ENCODE assay signal across 22 cellular contexts in genomic region chr11:116826751-116827431, GRCh38. TPM values are rescaled to one million over a fixed set of nuclear protein-coding genes. Genes with fewer than 3 reads are reported as not detected.
DNase-seq lines count a peak whose midpoint lies in the region; ATAC-seq, FAIRE-seq and TF ChIP-seq lines count a peak whose summit lies in the region.
"Had no signal": no experiment of that assay in that cellular context is flagged by ENCODE, and none has a peak within 500 bp of the region (broad histone marks: within the 10 kb centered on the region; RNA-seq: fewer than 3 reads in every experiment).

No MANE protein-coding gene starts in this region.

- H3K27me3 ChIP-seq in H1 (replicated peaks in 1 of 4; ENCODE audit: control insufficient read depth in 3 of 4, extremely low read depth in 1 of 4, insufficient read depth in 3 of 4, low read length in 3 of 4): no peaks in the 10 kb centered on the region
- peaks cover 0 to 5% (median 1%) of the 10 kb centered on the region in 3 experiments for H3K27me3 ChIP-seq in neuronal stem cell (ENCODE audit: control insufficient read depth in 3 of 3, insufficient read depth in 3 of 3, low read depth in 1 of 3, low read length in 3 of 3)
- H3K27me3 ChIP-seq in mammary epithelial cell (ENCODE audit: insufficient read depth, low read length): no peaks in the 10 kb centered on the region

- H3K14ac ChIP-seq in H1 (ENCODE audit: insufficient read length) (no peak overlapping the region), neuronal stem cell (ENCODE audit: low read length) (peak overlapping the region; percentile 38)

- no peaks in the 10 kb centered on the region for H3K79me1 ChIP-seq in H1 (ENCODE audit: low read depth, low read length)
- H3K79me1 ChIP-seq in neuronal stem cell (ENCODE audit: low read depth, low read length): no peaks in the 10 kb centered on the region

- no peak overlapping the region for H3K4ac ChIP-seq in H1 (replicated peaks; ENCODE audit: insufficient read length, low read depth, low read length)
- no peak overlapping the region for H3K4ac ChIP-seq in neuronal stem cell (ENCODE audit: low read length)

- intact Hi-C loops in mammary epithelial cell (cut with micrococcal nuclease): no loop called here

- in situ Hi-C loops in mammary epithelial cell (cut with MboI; ENCODE audit: low sequenced_read_pairs in 2 of 2): no loop called here

- H3K4me3 ChIP-seq in H1 (ENCODE audit: extremely low read depth in 1 of 4, insufficient read depth in 2 of 4, low read depth in 3 of 4, low read length in 4 of 4) (no peak overlapping the region), neuronal stem cell (ENCODE audit: low read length in 2 of 2) (no peak overlapping the region), mammary epithelial cell (replicated peaks in 1 of 3; ENCODE audit: insufficient read depth in 1 of 3, low read depth in 2 of 3, low read length in 3 of 3) (no peak overlapping the region)
- H3K4me3 ChIP-seq: GM23338 had no signal

- DNase-seq in activated effector memory CD4-positive, alpha-beta T cell treated with anti-CD3 and anti-CD28 coated beads, Interleukin-2, amount 50 U/mL, for 16 hours: peak; percentile 59
- DNase-seq in activated effector memory CD4-positive, alpha-beta T cell treated with Interleukin-2 at 50 U/mL for 16 hours: no peak
- DNase-seq in H1 (ENCODE audit: low read depth in 1 of 2, low spot score in 2 of 2) (no peak), neuronal stem cell (ENCODE audit: low spot score) (no peak), NCI-H82 treated with DMSO at 0.1 percent for 48 hours (lab: John Stamatoyannopoulos, UW; ENCODE audit: unreplicated experiment) (no peak), mammary epithelial cell (no peak), retina (no peak)
- DNase-seq: AML-193, DMS79, NCI-H1417 treated with DMSO at 0.1 percent for 48 hours, NCI-H187 treated with DMSO at 0.1 percent for 48 hours, NCI-H2227 treated with DMSO at 0.1 percent for 48 hours, NCI-H524, NCI-H82, RPMI8226, SHP77 treated with DMSO at 0.1 percent for 48 hours had no signal

- H4K5ac ChIP-seq in H1 (ENCODE audit: insufficient read length, low read depth, low read length): no peak overlapping the region

- no peak for TF ChIP-seq EP300 in H1 (IDR thresholded peaks at IDR 0.05; ENCODE audit: borderline replicate concordance in 1 of 2, low read depth in 2 of 2, low read length in 2 of 2)

- no peak overlapping the region for H2BK5ac ChIP-seq in H1 (ENCODE audit: low read depth, low read length)
- H2BK5ac ChIP-seq in neuronal stem cell (ENCODE audit: low read length): peak overlapping the region; percentile 3

- CTCF ChIA-PET in H1 (lab: Charles Lee; ENCODE audit: partially characterized antibody) (interaction anchor here (0.7 to 2.4 kb wide), 5 partner anchors 10 to 263 kb away, joined by 3 to 15 read pairs (median 4); partner anchors contain the start of genes APOA1 and APOA5), mammary epithelial cell (lab: Charles Lee; ENCODE audit: low non-redundant PET) (interaction anchor here (0.7 kb wide), 1 partner anchor 84 kb away, joined by 3 read pairs; no protein-coding TSS in a partner anchor)

- H3K23ac ChIP-seq in H1 (ENCODE audit: insufficient read length) (no peak overlapping the region), neuronal stem cell (ENCODE audit: low read depth, low read length, poor library complexity) (peak overlapping the region; percentile 68)

- H3K27ac ChIP-seq in H1 (ENCODE audit: low read depth, low read length) (no peak overlapping the region), neuronal stem cell (replicated peaks; ENCODE audit: low read length) (no peak overlapping the region), mammary epithelial cell (ENCODE audit: insufficient read depth, low read depth, low read length) (no peak overlapping the region)
- H3K27ac ChIP-seq: 22Rv1, C4-2B had no signal

- H3K36me3 ChIP-seq in H1 (ENCODE audit: control insufficient read depth in 2 of 4, insufficient read depth in 4 of 4, low read length in 3 of 4): no peaks in the 10 kb centered on the region
- no peaks in the 10 kb centered on the region for H3K36me3 ChIP-seq in neuronal stem cell (replicated peaks in 1 of 2; ENCODE audit: control insufficient read depth in 2 of 2, insufficient read depth in 2 of 2, low read length in 2 of 2)
- H3K36me3 ChIP-seq in mammary epithelial cell (ENCODE audit: insufficient read depth, low read length): no peaks in the 10 kb centered on the region

- POLR2A ChIA-PET in H1 (lab: Charles Lee; ENCODE audit: partially characterized antibody): interaction anchor here (0.6 to 1.0 kb wide), 2 partner anchors 16 to 18 kb away, joined by 3 to 5 read pairs; no protein-coding TSS in a partner anchor

- H3K4me2 ChIP-seq in H1 (ENCODE audit: insufficient read depth in 1 of 2, low read depth in 2 of 2, low read length in 2 of 2): no peak overlapping the region
- H3K4me2 ChIP-seq in neuronal stem cell (ENCODE audit: insufficient read depth, low read length, poor library complexity, severe bottlenecking): no peak overlapping the region
- no peak overlapping the region for H3K4me2 ChIP-seq in mammary epithelial cell (ENCODE audit: insufficient read depth, low read depth, low read length)
- H3K4me2 ChIP-seq: GM23338 had no signal

- H2BK20ac ChIP-seq in H1 (ENCODE audit: low read length): no peak overlapping the region

- TF ChIP-seq POLR2A in H1 (IDR thresholded peaks at IDR 0.05; ENCODE audit: control extremely low read depth in 1 of 2, low read depth in 2 of 2, low read length in 2 of 2): no peak

- H4K20me1 ChIP-seq in H1 (replicated peaks in 1 of 2; ENCODE audit: control insufficient read depth in 1 of 2, insufficient read depth in 2 of 2, low read length in 2 of 2) (no peaks in the 10 kb centered on the region), mammary epithelial cell (ENCODE audit: insufficient read depth, low read length) (no peaks in the 10 kb centered on the region)

- H4K8ac ChIP-seq in H1 (ENCODE audit: extremely low read depth, insufficient read depth, low read length) (no peak overlapping the region), neuronal stem cell (ENCODE audit: low read depth, low read length) (no peak overlapping the region)

- H2BK120ac ChIP-seq in H1 (replicated peaks; ENCODE audit: low read depth, low read length) (no peak overlapping the region), neuronal stem cell (ENCODE audit: low read depth, low read length) (no peak overlapping the region)

- no peak for FAIRE-seq in H1 (lab: Jason Lieb, UNC)

- H3K4me1 ChIP-seq in H1 (replicated peaks in 1 of 4; ENCODE audit: control insufficient read depth in 3 of 4, insufficient read depth in 4 of 4, low read length in 3 of 4) (no peaks in the 10 kb centered on the region), neuronal stem cell (ENCODE audit: control insufficient read depth in 2 of 2, insufficient read depth in 1 of 2, low read depth in 1 of 2, low read length in 2 of 2) (peaks cover 5 to 9% of the 10 kb centered on the region in 2 donors), mammary epithelial cell (ENCODE audit: insufficient read depth, low read length) (no peaks in the 10 kb centered on the region)

- no peak overlapping the region for H2AFZ ChIP-seq in H1 (ENCODE audit: low read length)
- H2AFZ ChIP-seq in neuronal stem cell (ENCODE audit: low read length): peak overlapping the region; percentile 35
- no peak overlapping the region for H2AFZ ChIP-seq in mammary epithelial cell (ENCODE audit: low read depth, low read length)
- H2AFZ ChIP-seq: GM23338 had no signal

- BruUV-seq in mammary epithelial cell (replicated peaks; lab: Mats Ljungman, UMichigan): no TSS peak

- no peak overlapping the region for H2AK5ac ChIP-seq in H1 (ENCODE audit: low read depth, low read length)
- peak overlapping the region; percentile 20 for H2AK5ac ChIP-seq in neuronal stem cell (ENCODE audit: low read depth, low read length)

- H3K18ac ChIP-seq in H1 (ENCODE audit: extremely low read depth, low read length): no peak overlapping the region
- H3K18ac ChIP-seq in neuronal stem cell (ENCODE audit: low read length): no peak overlapping the region

- H3K9me3 ChIP-seq in H1 (ENCODE audit: insufficient read depth in 2 of 2, low read depth in 1 of 2, low read length in 1 of 2) (no peaks in the 10 kb centered on the region; a peak in 1 of 4 replicates), neuronal stem cell (replicated peaks in 1 of 2; ENCODE audit: control insufficient read depth in 2 of 2, insufficient read depth in 1 of 2, low read depth in 1 of 2, low read length in 2 of 2) (no peaks in the 10 kb centered on the region), mammary epithelial cell (replicated peaks; ENCODE audit: insufficient read depth, low read length) (no peaks in the 10 kb centered on the region)

- H2BK15ac ChIP-seq in H1 (ENCODE audit: low read length) (no peak overlapping the region), neuronal stem cell (ENCODE audit: low read length) (no peak overlapping the region)

- H3K79me2 ChIP-seq in H1 (ENCODE audit: control insufficient read depth in 1 of 2, insufficient read depth in 2 of 2, low read length in 2 of 2) (no peaks in the 10 kb centered on the region), mammary epithelial cell (ENCODE audit: insufficient read depth, low read length) (no peaks in the 10 kb centered on the region)

- ATAC-seq in HG02759 (IDR thresholded peaks at IDR 0.05; ENCODE audit: unreplicated experiment): no peak
- ATAC-seq: GM23338, HCT116 had no signal

- no peak overlapping the region for H3K56ac ChIP-seq in H1 (replicated peaks; ENCODE audit: insufficient read length, low read depth, low read length)

- H3K9ac ChIP-seq in H1 (replicated peaks in 1 of 4; ENCODE audit: extremely low read depth in 1 of 4, low read depth in 3 of 4, low read length in 3 of 4) (no peak overlapping the region), neuronal stem cell (ENCODE audit: low read depth, low read length, poor library complexity) (no peak overlapping the region), mammary epithelial cell (ENCODE audit: insufficient read depth, low read length) (no peak overlapping the region)

- 0 out of 2 replicates have a peak overlapping the region, but pooled peaks have one; percentile 50 for H2BK12ac ChIP-seq in H1 (ENCODE audit: low read depth, low read length)
- H2BK12ac ChIP-seq in neuronal stem cell (ENCODE audit: low read length): no peak overlapping the region

- WGBS in H1 (ENCODE audit: extremely low coverage in 1 of 2, insufficient coverage in 1 of 2, insufficient read length in 1 of 2, insufficient replicate concordance in 2 of 2, low coverage in 1 of 2, low lambda C conversion rate in 2 of 2, missing lambda C conversion rate in 1 of 2), 2 experiments: 84% methylated on average over 9 of the region's 9 CpGs; no CpG with 5 or more reads in 1 of the 2 experiments
- WGBS in neuronal stem cell (ENCODE audit: extremely low coverage in 2 of 2, insufficient read length in 2 of 2, insufficient replicate concordance in 1 of 2), 2 donors: no CpG with 5 or more reads among the region's 9 CpGs
- 76% methylated on average over 9 of the region's 9 CpGs for WGBS in mammary epithelial cell (ENCODE audit: low coverage, missing lambda C conversion rate)

- no peak for TF ChIP-seq RAD21 in H1 (IDR thresholded peaks at IDR 0.05 in 1 of 2, conservative IDR thresholded peaks at IDR 0.05 in 1 of 2; ENCODE audit: low read depth in 2 of 2, low read length in 2 of 2)

- H4K91ac ChIP-seq in H1 (replicated peaks; ENCODE audit: insufficient read length, low read length) (no peak overlapping the region), neuronal stem cell (ENCODE audit: low read depth, low read length, poor library complexity) (no peak overlapping the region)

- dilution Hi-C loops in mammary epithelial cell (cut with HindIII; ENCODE audit: low sequenced_read_pairs): no loop called here

- TF ChIP-seq CTCF in H1 (IDR thresholded peaks at IDR 0.05; ENCODE audit: control extremely low read depth in 1 of 3, insufficient read depth in 1 of 3, low read depth in 1 of 3, low read length in 3 of 3) (no peak), mammary epithelial cell (conservative IDR thresholded peaks at IDR 0.05 in 1 of 2, IDR thresholded peaks at IDR 0.05 in 1 of 2; ENCODE audit: extremely low read depth in 1 of 2, insufficient read depth in 1 of 2, low read depth in 1 of 2, low read length in 2 of 2) (no peak)

- H3K23me2 ChIP-seq in H1 (ENCODE audit: low read depth, low read length): no peaks in the 10 kb centered on the region

RNA-seq across cellular contexts. Expression of gene APOC3, which starts 2.8 kb away (rescaled TPM):
- total RNA-seq in H1 (2021; fragmentation: NEBNext Ultra II Directional; extraction: Animal tissue kit (Norgen Biotek cat#: 25700)): not detected in 2 replicates
- polyA plus RNA-seq in H1 (2011; rRNA removed) (not detected in 2 replicates), mammary epithelial cell (not detected)
- not detected for polyA plus RNA-seq in H1 (2011; cell fraction: cytosol; rRNA removed)
- polyA plus RNA-seq in H1 (2011; cell fraction: nucleus; rRNA removed): not detected
- not detected in 4 replicates for polyA plus RNA-seq in H1 (2012, experiment 1 of 2)
- not detected for polyA plus RNA-seq in H1 (2012, experiment 2 of 2)
- polyA plus RNA-seq in H1 (2013, experiment 1 of 2): not detected
- polyA plus RNA-seq in H1 (2013, experiment 2 of 2): not detected
- polyA minus RNA-seq in H1 (2011; rRNA and poly(A)+ RNA removed): not detected in 2 replicates
- not detected for polyA minus RNA-seq in H1 (2011; cell fraction: cytosol; rRNA and poly(A)+ RNA removed)
- not detected for polyA minus RNA-seq in H1 (2011; cell fraction: nucleus; rRNA and poly(A)+ RNA removed)
- not detected for polyA plus RNA-seq in neuronal stem cell (2013, experiment 1 of 2)
- polyA plus RNA-seq in neuronal stem cell (2013, experiment 2 of 2): not detected
- total RNA-seq in mammary epithelial cell: not detected
- not detected for polyA minus RNA-seq in mammary epithelial cell
- total RNA-seq: GM23338, M059J had no signal
- polyA plus RNA-seq: GM23338 had no signal

RNA-seq across cellular contexts. Expression of gene APOA4, which starts 3.8 kb away (rescaled TPM):
- total RNA-seq in H1 (2021; fragmentation: NEBNext Ultra II Directional; extraction: Animal tissue kit (Norgen Biotek cat#: 25700)): not detected in 2 replicates
- polyA plus RNA-seq in H1 (2011; rRNA removed): not detected in 2 replicates
- polyA plus RNA-seq in H1 (2011; cell fraction: cytosol; rRNA removed): not detected
- not detected for polyA plus RNA-seq in H1 (2011; cell fraction: nucleus; rRNA removed)
- polyA plus RNA-seq in H1 (2012, experiment 1 of 2): not detected in 4 replicates
- 0.16 TPM for polyA plus RNA-seq in H1 (2012, experiment 2 of 2)
- polyA plus RNA-seq in H1 (2013, experiment 1 of 2): not detected
- polyA plus RNA-seq in H1 (2013, experiment 2 of 2): not detected
- polyA minus RNA-seq in H1 (2011; rRNA and poly(A)+ RNA removed): not detected in 2 replicates
- polyA minus RNA-seq in H1 (2011; cell fraction: cytosol; rRNA and poly(A)+ RNA removed): not detected
- not detected for polyA minus RNA-seq in H1 (2011; cell fraction: nucleus; rRNA and poly(A)+ RNA removed)
- not detected for polyA plus RNA-seq in neuronal stem cell (2013, experiment 1 of 2)
- polyA plus RNA-seq in neuronal stem cell (2013, experiment 2 of 2): not detected
- not detected for total RNA-seq in mammary epithelial cell
- polyA plus RNA-seq in mammary epithelial cell: not detected
- polyA minus RNA-seq in mammary epithelial cell: not detected
- total RNA-seq: GM23338, M059J had no signal
- polyA plus RNA-seq: GM23338 had no signal

RNA-seq across cellular contexts. Expression of gene APOA1, which starts 10.5 kb away (rescaled TPM):
- 0.48 TPM in 1 of 2 replicates, not detected in the other for total RNA-seq in H1 (2021; fragmentation: NEBNext Ultra II Directional; extraction: Animal tissue kit (Norgen Biotek cat#: 25700))
- polyA plus RNA-seq in H1 (2011; rRNA removed) (0.47 and 0.80 TPM in 2 replicates), mammary epithelial cell (0.06 TPM)
- polyA plus RNA-seq in H1 (2011; cell fraction: cytosol; rRNA removed): 0.92 TPM
- polyA plus RNA-seq in H1 (2011; cell fraction: nucleus; rRNA removed): 0.63 TPM
- 1.3 to 1.6 TPM (median 1.5 TPM) in 4 replicates for polyA plus RNA-seq in H1 (2012, experiment 1 of 2)
- polyA plus RNA-seq in H1 (2012, experiment 2 of 2): 2.1 TPM
- polyA plus RNA-seq in H1 (2013, experiment 1 of 2): 0.20 TPM
- polyA plus RNA-seq in H1 (2013, experiment 2 of 2): 0.39 TPM
- polyA minus RNA-seq in H1 (2011; rRNA and poly(A)+ RNA removed): 0.66 TPM in 1 of 2 replicates, not detected in the other
- polyA minus RNA-seq in H1 (2011; cell fraction: cytosol; rRNA and poly(A)+ RNA removed): not detected
- polyA minus RNA-seq in H1 (2011; cell fraction: nucleus; rRNA and poly(A)+ RNA removed): not detected
- 0.29 TPM for polyA plus RNA-seq in neuronal stem cell (2013, experiment 1 of 2)
- polyA plus RNA-seq in neuronal stem cell (2013, experiment 2 of 2): 0.46 TPM
- total RNA-seq in mammary epithelial cell: not detected
- not detected for polyA minus RNA-seq in mammary epithelial cell
- total RNA-seq: GM23338, M059J had no signal

RNA-seq across cellular contexts. Expression of gene APOA5, which starts 35.2 kb away (rescaled TPM):
- total RNA-seq in H1 (2021; fragmentation: NEBNext Ultra II Directional; extraction: Animal tissue kit (Norgen Biotek cat#: 25700)): 0.15 and 0.21 TPM in 2 replicates
- polyA plus RNA-seq in H1 (2011; rRNA removed) (0.08 and 0.09 TPM in 2 replicates), mammary epithelial cell (not detected)
- polyA plus RNA-seq in H1 (2011; cell fraction: cytosol; rRNA removed): 0.17 TPM
- polyA plus RNA-seq in H1 (2011; cell fraction: nucleus; rRNA removed): 0.24 TPM
- 0.14 to 0.15 TPM in 2 of 4 replicates, not detected in the others for polyA plus RNA-seq in H1 (2012, experiment 1 of 2)
- polyA plus RNA-seq in H1 (2012, experiment 2 of 2): 0.20 TPM
- 0.06 TPM for polyA plus RNA-seq in H1 (2013, experiment 1 of 2)
- 0.06 TPM for polyA plus RNA-seq in H1 (2013, experiment 2 of 2)
- 0.12 and 0.22 TPM in 2 replicates for polyA minus RNA-seq in H1 (2011; rRNA and poly(A)+ RNA removed)
- not detected for polyA minus RNA-seq in H1 (2011; cell fraction: cytosol; rRNA and poly(A)+ RNA removed)
- polyA minus RNA-seq in H1 (2011; cell fraction: nucleus; rRNA and poly(A)+ RNA removed): 0.60 TPM
- 0.03 TPM for polyA plus RNA-seq in neuronal stem cell (2013, experiment 1 of 2)
- not detected for polyA plus RNA-seq in neuronal stem cell (2013, experiment 2 of 2)
- total RNA-seq in mammary epithelial cell: not detected
- not detected for polyA minus RNA-seq in mammary epithelial cell
- total RNA-seq: M059J had no signal

RNA-seq across cellular contexts. Expression of gene ZPR1, which starts 39.1 kb away (rescaled TPM):
- 70.5 and 81.2 TPM in 2 replicates for total RNA-seq in H1 (2021; fragmentation: NEBNext Ultra II Directional; extraction: Animal tissue kit (Norgen Biotek cat#: 25700))
- polyA plus RNA-seq in H1 (2011; rRNA removed) (36.6 and 36.7 TPM in 2 replicates), mammary epithelial cell (57.6 TPM)
- 49.0 TPM for polyA plus RNA-seq in H1 (2011; cell fraction: cytosol; rRNA removed)
- polyA plus RNA-seq in H1 (2011; cell fraction: nucleus; rRNA removed): 38.7 TPM
- polyA plus RNA-seq in H1 (2012, experiment 1 of 2): 44.9 to 54.2 TPM (median 48.1 TPM) in 4 replicates
- polyA plus RNA-seq in H1 (2012, experiment 2 of 2): 24.3 TPM
- 33.3 TPM for polyA plus RNA-seq in H1 (2013, experiment 1 of 2)
- 35.5 TPM for polyA plus RNA-seq in H1 (2013, experiment 2 of 2)
- polyA minus RNA-seq in H1 (2011; rRNA and poly(A)+ RNA removed): 62.4 and 69.3 TPM in 2 replicates
- polyA minus RNA-seq in H1 (2011; cell fraction: cytosol; rRNA and poly(A)+ RNA removed): 46.8 TPM
- 42.6 TPM for polyA minus RNA-seq in H1 (2011; cell fraction: nucleus; rRNA and poly(A)+ RNA removed)
- 20.9 TPM for polyA plus RNA-seq in neuronal stem cell (2013, experiment 1 of 2)
- 21.9 TPM for polyA plus RNA-seq in neuronal stem cell (2013, experiment 2 of 2)
- 10 to 100 TPM; 35.7 to 67.9 TPM for total RNA-seq in mammary epithelial cell
- polyA minus RNA-seq in mammary epithelial cell: 43.6 TPM
